15 cellular contexts compared by ENCODE assay signal in genomic region chr9:133221994-133222393, GRCh38. TPM values are rescaled to one million over a fixed set of nuclear protein-coding genes. Genes with fewer than 3 reads are reported as not detected.
DNase-seq lines count a peak whose midpoint lies in the region; ATAC-seq and TF ChIP-seq lines count a peak whose summit lies in the region.
"Not testable (repeated sequence)": the region's sequence is repeated elsewhere in the genome, so short reads cannot be mapped to it uniquely, and the experiment has no call there.
"Had no signal": no experiment of that assay in that cellular context is flagged by ENCODE, and none has a peak within 500 bp of the region (broad histone marks: within the 10 kb centered on the region; RNA-seq: fewer than 3 reads in every experiment).

No MANE protein-coding gene starts in this region.

- not testable (repeated sequence) for H3K27ac ChIP-seq in left lung, stomach, upper lobe of right lung

- TF ChIP-seq EP300 in stomach (IDR thresholded peaks at IDR 0.05): not testable (repeated sequence)

- H3K4me1 ChIP-seq in left lung, stomach, upper lobe of right lung: not testable (repeated sequence)

- WGBS in stomach, 5 donors: 70 to 82% (median 76%) methylated on average over 10 to 12 of the region's 12 CpGs

- H3K9me3 Mint-ChIP-seq in activated T-cell treated with anti-CD3 and anti-CD28 coated beads, Interleukin-2, amount 50 U/mL, for 24 hours; osteocyte (ENCODE audit: unreplicated experiment): not testable (repeated sequence)

- not testable (repeated sequence) for H3K36me3 ChIP-seq in left lung, stomach, upper lobe of right lung

- TF ChIP-seq POLR2A in stomach (IDR thresholded peaks at IDR 0.05): not testable (repeated sequence)

- TF ChIP-seq CTCF in left lung (IDR thresholded peaks at IDR 0.05); osteocyte (IDR thresholded peaks at IDR 0.05); stomach (IDR thresholded peaks at IDR 0.05); upper lobe of right lung (IDR thresholded peaks at IDR 0.05): not testable (repeated sequence)

- not testable (repeated sequence) for ATAC-seq in left lung, upper lobe of right lung

- peaks cover 0 to 26% of the 10 kb centered on the region in 2 donors for H3K27me3 ChIP-seq in left lung
- peaks cover 0 to 63% (median 0%) of the 10 kb centered on the region in 3 donors for H3K27me3 ChIP-seq in stomach
- not testable (repeated sequence) for H3K27me3 ChIP-seq in upper lobe of right lung

- H3K9me3 ChIP-seq in left lung, stomach, upper lobe of right lung: not testable (repeated sequence)

- H3K4me3 Mint-ChIP-seq in activated T-cell treated with anti-CD3 and anti-CD28 coated beads, Interleukin-2, amount 50 U/mL, for 24 hours; osteocyte (ENCODE audit: unreplicated experiment): not testable (repeated sequence)

- H3K4me1 Mint-ChIP-seq in activated T-cell treated with anti-CD3 and anti-CD28 coated beads, Interleukin-2, amount 50 U/mL, for 24 hours (ENCODE audit: low read depth); osteocyte (ENCODE audit: unreplicated experiment): not testable (repeated sequence)

- intact Hi-C loops in cardiac septum (cut with DNase I); left lung (cut with DNase I); stomach (cut with DNase I; ENCODE audit: low total_unique reads); upper lobe of right lung (cut with DNase I): not testable (repeated sequence)

- not testable (repeated sequence) for H3K27ac Mint-ChIP-seq in activated T-cell treated with anti-CD3 and anti-CD28 coated beads, Interleukin-2, amount 50 U/mL, for 24 hours; osteocyte (ENCODE audit: unreplicated experiment)

- peak; percentile 23 for DNase-seq in activated T-cell treated with anti-CD3 and anti-CD28 coated beads, Interleukin-2, amount 50 U/mL, for 24 hours
- DNase-seq in cardiac septum (ENCODE audit: low spot score): peak; percentile 20
- peak; percentile 17 for DNase-seq in islet precursor cell
- peak; percentile 11 to 35 for DNase-seq in left lung
- DNase-seq in osteocyte (ENCODE audit: extremely low spot score, unreplicated experiment): peak; percentile 66
- peak; percentile 11 for DNase-seq in stomach
- DNase-seq in upper lobe of right lung: peak; percentile 12

- not testable (repeated sequence) for H3K4me3 ChIP-seq in left lung, stomach, upper lobe of right lung

- not testable (repeated sequence) for H3K36me3 Mint-ChIP-seq in activated T-cell treated with anti-CD3 and anti-CD28 coated beads, Interleukin-2, amount 50 U/mL, for 24 hours (ENCODE audit: low read depth); osteocyte (ENCODE audit: unreplicated experiment)

- peaks cover 59% of the 10 kb centered on the region for H3K27me3 Mint-ChIP-seq in activated T-cell treated with anti-CD3 and anti-CD28 coated beads, Interleukin-2, amount 50 U/mL, for 24 hours
- peaks cover 46% of the 10 kb centered on the region for H3K27me3 Mint-ChIP-seq in osteocyte (ENCODE audit: unreplicated experiment)

RNA-seq across cellular contexts. Expression of gene OBP2B, which starts 12.9 kb away (rescaled TPM):
- not detected for total RNA-seq in cardiac septum
- not detected for total RNA-seq in left lung
- total RNA-seq in osteocyte: not detected in 2 replicates
- total RNA-seq in stomach: not detected
- not detected for polyA plus RNA-seq in stomach
- not detected for total RNA-seq in upper lobe of right lung
- total RNA-seq: CD4-positive, alpha-beta T cell; CD8-positive, alpha-beta memory T cell; GM12878; GM23248; H1; H7 had no signal
- polyA plus RNA-seq: A549; CD14-positive monocyte; CD8-positive, alpha-beta memory T cell; GM12878; GM23248; H1 had no signal

RNA-seq across cellular contexts. Expression of gene ABO, which starts 53.0 kb away (rescaled TPM):
- 2.0 TPM for total RNA-seq in cardiac septum
- total RNA-seq in left lung: 1 to 10 TPM; 5.7 to 7.9 TPM
- total RNA-seq in osteocyte: not detected in 2 replicates
- 10 to 100 TPM in 2 of 5 donors, 1 to 10 TPM in 2, under 1 TPM in 1; 0.72 to 67.1 (median 4.8) TPM for total RNA-seq in stomach
- 10 to 100 TPM in 1 of 3 donors, 1 to 10 TPM in 2; 1.6 to 11.0 (median 3.4) TPM for polyA plus RNA-seq in stomach
- total RNA-seq in upper lobe of right lung: 16.8 TPM
- total RNA-seq: CD8-positive, alpha-beta memory T cell; GM12878; GM23248; H1; H7 had no signal
- polyA plus RNA-seq: A549; CD8-positive, alpha-beta memory T cell; GM23248 had no signal

RNA-seq across cellular contexts. Expression of gene GBGT1, which starts 58.3 kb away (rescaled TPM):
- total RNA-seq in cardiac septum: 4.6 TPM
- 10 to 100 TPM; 22.2 to 45.1 TPM for total RNA-seq in left lung
- total RNA-seq in osteocyte: 3.1 and 4.1 TPM in 2 replicates
- total RNA-seq in stomach: 10 to 100 TPM in 3 of 5 donors, 1 to 10 TPM in 2; 1.2 to 37.9 (median 21.3) TPM
- polyA plus RNA-seq in stomach: 10 to 100 TPM; 12.5 to 24.2 (median 23.8) TPM
- total RNA-seq in upper lobe of right lung: 27.4 TPM
- polyA plus RNA-seq: CD8-positive, alpha-beta memory T cell had no signal

Comparison
In these comparisons a context has a peak if more than half of its experiments do, and no peak if none do; other contexts are left out.
1. DNase-seq: peak in every context shown above with its lines; median percentile 66 in osteocyte; 23 in activated T-cell treated with anti-CD3 and anti-CD28 coated beads, Interleukin-2, amount 50 U/mL, for 24 hours; 23 in left lung; 20 in cardiac septum; 17 in islet precursor cell; 12 in upper lobe of right lung; 11 in stomach.